Comparison of ENCODE assay signal across 7 cellular contexts in genomic region chr5:39714036-39714698, GRCh38.
DNase-seq lines count a peak whose midpoint lies in the region; ATAC-seq, FAIRE-seq and TF ChIP-seq lines count a peak whose summit lies in the region.

No MANE protein-coding gene starts in this region.

- H3K27ac Mint-ChIP-seq in stimulated activated effector memory CD8-positive, alpha-beta T cell treated with anti-CD3 and anti-CD28 coated beads, Interleukin-12 subunit alpha, Interleukin-12 subunit beta, amount 100 ng/mL, for 72 hours = no peak overlapping the region

- H3K4me3 ChIP-seq in SK-N-MC (no peak overlapping the region), right lobe of liver (no peak overlapping the region)

- FAIRE-seq in HTR-8/SVneo (lab: Jason Lieb, UNC) = peak; percentile 86
- peak; percentile 41 for FAIRE-seq in colon (lab: Jason Lieb, UNC)

- H3K4me1 ChIP-seq in right lobe of liver = peaks cover 0 to 18% (median 4%) of the 10 kb centered on the region in 4 donors

- H3K36me3 ChIP-seq in SK-N-MC (ENCODE audit: insufficient read depth, low read length) = no peaks in the 10 kb centered on the region
- H3K36me3 ChIP-seq in right lobe of liver = no peaks in the 10 kb centered on the region

- H3K27me3 ChIP-seq in right lobe of liver = no peaks in the 10 kb centered on the region

- no peaks in the 10 kb centered on the region for H3K36me3 Mint-ChIP-seq in stimulated activated effector memory CD8-positive, alpha-beta T cell treated with anti-CD3 and anti-CD28 coated beads, Interleukin-12 subunit alpha, Interleukin-12 subunit beta, amount 100 ng/mL, for 72 hours

- H3K9me3 Mint-ChIP-seq in stimulated activated effector memory CD8-positive, alpha-beta T cell treated with anti-CD3 and anti-CD28 coated beads, Interleukin-12 subunit alpha, Interleukin-12 subunit beta, amount 100 ng/mL, for 72 hours = no peaks in the 10 kb centered on the region

- TF ChIP-seq CTCF in right lobe of liver (IDR thresholded peaks at IDR 0.05) = peak; percentile 60 to 75 (median 66)

- DNase-seq in ELR (ENCODE audit: low read depth) (peak; percentile 76), HTR-8/SVneo (ENCODE audit: insufficient read length, low spot score) (peak; percentile 66), SK-N-MC (ENCODE audit: low read depth, low spot score) (peak; percentile 86), right lobe of liver (peak in 1 of 3 donors; percentile 47)
- DNase-seq in stimulated activated effector memory CD8-positive, alpha-beta T cell treated with anti-CD3 and anti-CD28 coated beads, Interleukin-12 subunit alpha, Interleukin-12 subunit beta, amount 100 ng/mL, for 72 hours (ENCODE audit: low spot score in 2 of 2) = no peak

- H3K27ac ChIP-seq in SK-N-MC (peak overlapping the region; percentile 75), right lobe of liver (no peak overlapping the region)

- H3K4me3 Mint-ChIP-seq in stimulated activated effector memory CD8-positive, alpha-beta T cell treated with anti-CD3 and anti-CD28 coated beads, Interleukin-12 subunit alpha, Interleukin-12 subunit beta, amount 100 ng/mL, for 72 hours = no peak overlapping the region

- H3K9me3 ChIP-seq in SK-N-MC (ENCODE audit: low read depth, low read length) = no peaks in the 10 kb centered on the region
- H3K9me3 ChIP-seq in right lobe of liver = no peaks in the 10 kb centered on the region

- ATAC-seq in right lobe of liver (peak; percentile 69 to 80 (median 78)), GM19463 (IDR thresholded peaks at IDR 0.05; ENCODE audit: unreplicated experiment) (no peak)
- ATAC-seq in stimulated activated effector memory CD8-positive, alpha-beta T cell treated with anti-CD3 and anti-CD28 coated beads, Interleukin-12 subunit alpha, Interleukin-12 subunit beta, amount 100 ng/mL, for 72 hours = peak; percentile 31

- intact Hi-C loops in right lobe of liver (cut with DNase I) = no loop called here

- TF ChIP-seq POLR2A in right lobe of liver (IDR thresholded peaks at IDR 0.05) = no peak

- no peaks in the 10 kb centered on the region for H3K4me1 Mint-ChIP-seq in stimulated activated effector memory CD8-positive, alpha-beta T cell treated with anti-CD3 and anti-CD28 coated beads, Interleukin-12 subunit alpha, Interleukin-12 subunit beta, amount 100 ng/mL, for 72 hours

- WGBS in right lobe of liver (ENCODE audit: insufficient coverage, low coverage, low lambda C conversion rate, missing lambda C conversion rate) = 13% methylated on average over 2 of the region's 2 CpGs

- no peak overlapping the region for H3K9ac ChIP-seq in SK-N-MC (ENCODE audit: insufficient read length)

Comparison
In these comparisons a context has a peak if more than half of its experiments do, and no peak if none do; other contexts are left out.
1. DNase-seq: peak in ELR (single experiment), HTR-8/SVneo (single experiment) and SK-N-MC (single experiment); none in stimulated activated effector memory CD8-positive, alpha-beta T cell treated with anti-CD3 and anti-CD28 coated beads, Interleukin-12 subunit alpha, Interleukin-12 subunit beta, amount 100 ng/mL, for 72 hours (0 of 2).